In the genomic region with DNA sequence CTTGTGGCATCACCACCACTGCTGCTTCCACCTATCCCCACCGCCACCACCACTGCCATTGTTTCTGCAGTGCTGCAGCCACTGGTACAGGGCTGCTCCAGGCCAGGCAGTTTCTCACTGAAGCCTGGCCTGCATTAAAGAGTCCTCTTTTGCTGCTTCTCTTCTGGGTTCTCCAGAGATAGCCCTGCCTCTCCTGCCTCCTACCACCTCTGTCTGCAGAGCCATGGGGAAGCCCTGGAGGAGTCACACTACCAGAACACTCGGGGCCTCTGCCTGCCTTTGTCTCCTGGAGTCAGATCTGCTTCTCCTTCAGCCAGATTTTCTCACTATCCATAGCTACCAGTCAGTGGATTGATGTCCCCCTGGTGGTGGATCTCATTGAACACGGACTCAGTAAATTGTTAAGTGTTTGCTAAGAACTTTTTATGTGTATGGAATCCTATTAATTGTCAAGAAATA, we compare ENCODE assay signal across 8 cellular contexts. TPM values are rescaled to one million over a fixed set of nuclear protein-coding genes. Genes with fewer than 3 reads are reported as not detected.
DNase-seq lines count a peak whose midpoint lies in the region; ATAC-seq, FAIRE-seq and TF ChIP-seq lines count a peak whose summit lies in the region.

No MANE protein-coding gene starts in this region.

- TF ChIP-seq CTCF in GM12873 (IDR thresholded peaks at IDR 0.05; ENCODE audit: insufficient read depth, low read depth, low read length, missing control alignments) (peak; percentile 44), chondrocyte (IDR thresholded peaks at IDR 0.05) (peak; percentile 79)

- no peak for FAIRE-seq in frontal cortex (lab: Jason Lieb, UNC)

- no peaks in the 10 kb centered on the region for H3K9me3 ChIP-seq in T-helper 17 cell (ENCODE audit: control insufficient read depth, low read length, poor library complexity, severe bottlenecking)

- ATAC-seq in T-helper 17 cell (no peak), HG02642 (IDR thresholded peaks at IDR 0.05; ENCODE audit: poor library complexity, unreplicated experiment) (no peak)

- peaks cover 10% of the 10 kb centered on the region for H3K9me3 Mint-ChIP-seq in chondrocyte (ENCODE audit: low read depth)

- H3K4me1 Mint-ChIP-seq in chondrocyte (ENCODE audit: low read depth) = peaks cover 63% of the 10 kb centered on the region
- no peaks in the 10 kb centered on the region for H3K4me1 Mint-ChIP-seq in T-helper 17 cell

- peak; percentile 53 to 79 for DNase-seq in NCI-H446 (lab: John Stamatoyannopoulos, UW)
- DNase-seq in chondrocyte (ENCODE audit: low spot score) = no peak
- DNase-seq in lung microvascular endothelial cell (ENCODE audit: low read depth in 2 of 2) = peak; percentile 84 to 88
- no peak for DNase-seq in T-helper 17 cell
- DNase-seq in stimulated activated naive CD4-positive, alpha-beta T cell treated with Interleukin-2 at 50 U/mL for 16 hours (lab: John Stamatoyannopoulos, UW) = no peak
- no peak for DNase-seq in frontal cortex (ENCODE audit: low spot score in 2 of 2)

- H3K27ac Mint-ChIP-seq in chondrocyte (ENCODE audit: unreplicated experiment) (peak overlapping the region; percentile 91), T-helper 17 cell (no peak overlapping the region)

- H3K27me3 Mint-ChIP-seq in chondrocyte (ENCODE audit: low read depth) (no peaks in the 10 kb centered on the region), T-helper 17 cell (peaks cover 14% of the 10 kb centered on the region)

- H3K36me3 Mint-ChIP-seq in chondrocyte (ENCODE audit: low read depth) = peaks cover 29% of the 10 kb centered on the region
- H3K36me3 Mint-ChIP-seq in T-helper 17 cell (ENCODE audit: low read depth) = peaks cover 3% of the 10 kb centered on the region

- H3K4me3 Mint-ChIP-seq in chondrocyte (ENCODE audit: unreplicated experiment) (no peak overlapping the region), T-helper 17 cell (no peak overlapping the region)

RNA-seq across cellular contexts. Expression of a gene that starts 37.7 kb away (rescaled TPM):
- total RNA-seq in chondrocyte = 91.8 to 93.0 TPM (median 92.7 TPM) in 3 replicates
- 31.8 and 57.9 TPM in 2 replicates for total RNA-seq in lung microvascular endothelial cell
- not detected for total RNA-seq in T-helper 17 cell
- 45.2 TPM for total RNA-seq in frontal cortex

Comparison
In these comparisons a context has a peak if more than half of its experiments do, and no peak if none do; other contexts are left out.
1. DNase-seq: peak in NCI-H446 (2 of 2) and lung microvascular endothelial cell (2 of 2); none in chondrocyte (single experiment), T-helper 17 cell (0 of 3), stimulated activated naive CD4-positive, alpha-beta T cell treated with Interleukin-2 at 50 U/mL for 16 hours (single experiment) and frontal cortex (0 of 2).
2. RNA of a gene that starts 37.7 kb away (total RNA-seq): 91.8 to 93.0 TPM in chondrocyte, 31.8 to 57.9 TPM in lung microvascular endothelial cell and 45.2 TPM in frontal cortex (single experiment); not detected in T-helper 17 cell; every median in the first group is over 10 times any median in the second.